2 cellular contexts compared by ENCODE assay signal in genomic region chr20:22509090-22509938, GRCh38.
TF ChIP-seq lines count a peak whose summit lies in the region.

No MANE protein-coding gene starts in this region.

TF ChIP-seq in HepG2, 621 proteins besides CTCF, POLR2A, EP300 and RAD21 (continued from another document and continues in another):
- TF ChIP-seq MYPOP (CRISPR knock-in tag; IDR thresholded peaks at IDR 0.05) = peak; percentile 62; the same call in 1 of the 2 replicates
- TF ChIP-seq ZNF83 (CRISPR knock-in tag; IDR thresholded peaks at IDR 0.05; ENCODE audit: borderline replicate concordance) = peak; percentile 67; the same call in 1 of the 2 replicates
- TF ChIP-seq THRA (CRISPR knock-in tag; IDR thresholded peaks at IDR 0.05; ENCODE audit: borderline replicate concordance) = 0 out of 2 replicates have a peak, but pooled peaks have one; percentile 45
- TF ChIP-seq SETDB1 (CRISPR knock-in tag; IDR thresholded peaks at IDR 0.05; ENCODE audit: borderline replicate concordance) = no peak
- no peak for TF ChIP-seq ZNF891 (CRISPR knock-in tag; IDR thresholded peaks at IDR 0.05)
- no peak for TF ChIP-seq ZNF564 (CRISPR knock-in tag; IDR thresholded peaks at IDR 0.05)
- 0 out of 2 replicates have a peak, but pooled peaks have one; percentile 33 for TF ChIP-seq THAP9 (CRISPR knock-in tag; IDR thresholded peaks at IDR 0.05; ENCODE audit: borderline replicate concordance)
- no peak for TF ChIP-seq PHF5A (CRISPR knock-in tag; IDR thresholded peaks at IDR 0.05; ENCODE audit: low read depth, unreplicated experiment)
- no peak for TF ChIP-seq ARID2 (CRISPR knock-in tag; IDR thresholded peaks at IDR 0.05; ENCODE audit: borderline replicate concordance)
- TF ChIP-seq ZZZ3 (CRISPR knock-in tag; IDR thresholded peaks at IDR 0.05; ENCODE audit: borderline replicate concordance) = no peak
- no peak for TF ChIP-seq ZNF558 (CRISPR knock-in tag; IDR thresholded peaks at IDR 0.05; ENCODE audit: borderline replicate concordance)
- no peak for TF ChIP-seq SNAPC4 (CRISPR knock-in tag; IDR thresholded peaks at IDR 0.05)
- no peak for TF ChIP-seq MAFK (conservative IDR thresholded peaks at IDR 0.05 in 1 of 2, IDR thresholded peaks at IDR 0.05 in 1 of 2; ENCODE audit: low read length in 2 of 2)
- no peak for TF ChIP-seq HNF4G (IDR thresholded peaks at IDR 0.05; ENCODE audit: borderline replicate concordance, low read depth, low read length)
- TF ChIP-seq HNF4G (CRISPR knock-in tag; IDR thresholded peaks at IDR 0.05; ENCODE audit: borderline replicate concordance, low read depth) = 0 out of 2 replicates have a peak, but pooled peaks have one; percentile 47
- TF ChIP-seq KLF6 (CRISPR knock-in tag; IDR thresholded peaks at IDR 0.05) = 0 out of 2 replicates have a peak, but pooled peaks have one; percentile 56
- no peak for TF ChIP-seq IKZF1 (IDR thresholded peaks at IDR 0.05)
- TF ChIP-seq ZNF350 (CRISPR knock-in tag; IDR thresholded peaks at IDR 0.05; ENCODE audit: borderline replicate concordance, low read depth) = 0 out of 2 replicates have a peak, but pooled peaks have one; percentile 46
- TF ChIP-seq DMAP1 (CRISPR knock-in tag; IDR thresholded peaks at IDR 0.05) = no peak

TF ChIP-seq in SK-N-SH, 30 proteins besides CTCF, POLR2A, EP300 and RAD21 (continued from another document):
- TF ChIP-seq MXI1 (IDR thresholded peaks at IDR 0.05; ENCODE audit: low read depth, low read length) = no peak
- TF ChIP-seq IRF3 (IDR thresholded peaks at IDR 0.05; ENCODE audit: low read depth, low read length) = no peak
- no peak for TF ChIP-seq TCF12 (IDR thresholded peaks at IDR 0.05)
- TF ChIP-seq PBX3 (IDR thresholded peaks at IDR 0.05) = no peak
- no peak for TF ChIP-seq RFX5 (IDR thresholded peaks at IDR 0.05; ENCODE audit: low read length)
- TF ChIP-seq ZBTB33 (IDR thresholded peaks at IDR 0.05; ENCODE audit: borderline replicate concordance, low read depth) = no peak
- TF ChIP-seq GATA2 (CRISPR knock-in tag; IDR thresholded peaks at IDR 0.05) = no peak
- TF ChIP-seq EZH2phosphoT487 (IDR thresholded peaks at IDR 0.05; ENCODE audit: borderline replicate concordance, low read depth) = no peak
